1 cellular context compared by ENCODE assay signal in the genomic region with DNA sequence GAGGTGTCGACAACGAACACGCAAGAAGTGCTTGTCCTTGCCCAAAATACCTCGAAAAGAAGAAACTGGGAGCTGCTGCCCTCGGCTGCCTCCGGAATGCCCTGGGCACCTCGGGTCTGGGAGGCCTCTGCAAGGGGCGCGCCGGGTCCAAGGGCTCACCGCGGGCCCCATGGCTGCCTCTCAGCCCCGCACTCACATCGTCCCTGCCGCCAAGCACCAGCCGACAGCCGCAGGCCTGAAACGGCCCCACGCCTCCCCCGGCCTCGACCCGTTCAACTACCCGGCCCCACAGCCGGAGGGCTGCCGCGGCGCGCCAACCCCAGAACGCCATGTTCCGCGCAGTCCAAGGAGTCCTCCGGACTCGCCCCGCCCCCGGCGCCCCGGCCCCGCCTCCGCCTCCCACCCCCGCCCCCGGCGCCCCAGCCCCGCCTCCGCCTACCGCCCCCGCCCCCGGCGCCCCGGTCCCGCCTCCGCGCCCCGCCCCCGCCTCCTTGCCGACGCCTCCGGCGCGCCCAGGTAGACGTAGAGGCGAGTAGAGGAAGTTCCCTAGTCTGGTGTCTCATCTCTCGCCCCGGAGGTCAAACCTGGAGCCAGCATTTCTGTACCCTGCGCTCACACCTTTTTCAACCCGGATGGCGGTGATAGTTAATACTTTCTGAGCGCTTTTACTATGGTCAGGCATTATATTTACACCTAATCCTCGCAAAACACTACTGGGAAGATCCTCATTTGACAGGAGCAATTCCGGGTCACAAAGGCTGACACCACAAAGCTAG.
TF ChIP-seq lines count a peak whose summit lies in the region.

Gene SIRT3, minus strand, starts transcription at position 345 of the 776 bp plus-strand sequence. Its CDS starts 14 bp downstream, at position 331.

TF ChIP-seq in GM12878, 131 proteins besides CTCF, POLR2A, EP300 and RAD21 (continued from another document and continues in another):
- TF ChIP-seq TBL1XR1 (IDR thresholded peaks at IDR 0.05; ENCODE audit: low read depth, low read length) (no peak), EZH2 (IDR thresholded peaks at IDR 0.05; ENCODE audit: borderline replicate concordance, control insufficient read depth, low read depth, low read length) (no peak), BRCA1 (IDR thresholded peaks at IDR 0.05; ENCODE audit: low read depth, low read length) (no peak), ZBTB11 (CRISPR knock-in tag; IDR thresholded peaks at IDR 0.05) (peak; percentile 81; the same call in 1 of the 2 replicates), ASH2L (IDR thresholded peaks at IDR 0.05; ENCODE audit: borderline replicate concordance, low read depth) (no peak), SKIL (IDR thresholded peaks at IDR 0.05; ENCODE audit: low read depth, poor library complexity, severe bottlenecking) (peak; percentile 85), MEF2A (IDR thresholded peaks at IDR 0.05; ENCODE audit: insufficient read depth, low read depth, low read length) (no peak), TARDBP (IDR thresholded peaks at IDR 0.05; ENCODE audit: borderline replicate concordance) (no peak), FOXM1 (IDR thresholded peaks at IDR 0.05; ENCODE audit: low read depth, low read length) (peak; percentile 53; the same call in 1 of the 2 replicates), MEF2B (IDR thresholded peaks at IDR 0.05; ENCODE audit: partially characterized antibody, poor library complexity, severe bottlenecking) (no peak), SP1 (IDR thresholded peaks at IDR 0.05; ENCODE audit: low read depth, low read length) (no peak), POU2F2 (IDR thresholded peaks at IDR 0.05; ENCODE audit: borderline replicate concordance, low read depth, low read length) (no peak; the same call in 2 of the 3 replicates), NRF1 (conservative IDR thresholded peaks at IDR 0.05; ENCODE audit: low read depth, low read length) (no peak), RUNX3 (IDR thresholded peaks at IDR 0.05; ENCODE audit: low read length) (no peak), BHLHE40 (IDR thresholded peaks at IDR 0.05; ENCODE audit: borderline replicate concordance in 1 of 2, low read depth in 2 of 2, low read length in 1 of 2) (no peak; a peak in 1 of 4 replicates), FOXK2 (IDR thresholded peaks at IDR 0.05) (0 out of 2 replicates have a peak, but pooled peaks have one; percentile 24), SRF (IDR thresholded peaks at IDR 0.05; ENCODE audit: low read depth in 2 of 2, low read length in 2 of 2) (no peak), BACH1 (IDR thresholded peaks at IDR 0.05; ENCODE audit: borderline replicate concordance) (peak; percentile 35), SIX5 (IDR thresholded peaks at IDR 0.05; ENCODE audit: low read depth, low read length, severe bottlenecking) (peak; percentile 8), NFIC (IDR thresholded peaks at IDR 0.05; ENCODE audit: low read depth, low read length) (peak; percentile 41; the same call in 1 of the 2 replicates), CBX3 (IDR thresholded peaks at IDR 0.05; ENCODE audit: borderline replicate concordance, low read depth) (no peak), RFX5 (IDR thresholded peaks at IDR 0.05; ENCODE audit: low read depth, low read length) (no peak), SIN3A (IDR thresholded peaks at IDR 0.05; ENCODE audit: low read depth, low read length) (no peak), JUNB (IDR thresholded peaks at IDR 0.05) (no peak), BMI1 (IDR thresholded peaks at IDR 0.05; ENCODE audit: borderline replicate concordance) (peak; percentile 74; the same call in 1 of the 2 replicates), SPI1 (IDR thresholded peaks at IDR 0.05; ENCODE audit: borderline replicate concordance, insufficient read depth, low read depth, low read length) (no peak; the same call in 1 of the 2 replicates), ZNF274 (IDR thresholded peaks at IDR 0.05; ENCODE audit: insufficient read depth, insufficient read length) (no peak), YBX1 (IDR thresholded peaks at IDR 0.05) (no peak), KAT2A (conservative IDR thresholded peaks at IDR 0.05; ENCODE audit: control insufficient read depth, low read depth, low read length) (no peak), EGR1 (IDR thresholded peaks at IDR 0.05; ENCODE audit: borderline replicate concordance in 1 of 2, low read depth in 2 of 2, low read length in 2 of 2) (peak in 1 of 2 experiments; percentile 99; a peak in 2 of 3 replicates)
- TF ChIP-seq, protein P1, sequence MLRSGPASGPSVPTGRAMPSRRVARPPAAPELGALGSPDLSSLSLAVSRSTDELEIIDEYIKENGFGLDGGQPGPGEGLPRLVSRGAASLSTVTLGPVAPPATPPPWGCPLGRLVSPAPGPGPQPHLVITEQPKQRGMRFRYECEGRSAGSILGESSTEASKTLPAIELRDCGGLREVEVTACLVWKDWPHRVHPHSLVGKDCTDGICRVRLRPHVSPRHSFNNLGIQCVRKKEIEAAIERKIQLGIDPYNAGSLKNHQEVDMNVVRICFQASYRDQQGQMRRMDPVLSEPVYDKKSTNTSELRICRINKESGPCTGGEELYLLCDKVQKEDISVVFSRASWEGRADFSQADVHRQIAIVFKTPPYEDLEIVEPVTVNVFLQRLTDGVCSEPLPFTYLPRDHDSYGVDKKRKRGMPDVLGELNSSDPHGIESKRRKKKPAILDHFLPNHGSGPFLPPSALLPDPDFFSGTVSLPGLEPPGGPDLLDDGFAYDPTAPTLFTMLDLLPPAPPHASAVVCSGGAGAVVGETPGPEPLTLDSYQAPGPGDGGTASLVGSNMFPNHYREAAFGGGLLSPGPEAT (IDR thresholded peaks at IDR 0.05; ENCODE audit: low read depth): peak; percentile 91; the same call in 1 of the 2 replicates
- TF ChIP-seq, protein P2, sequence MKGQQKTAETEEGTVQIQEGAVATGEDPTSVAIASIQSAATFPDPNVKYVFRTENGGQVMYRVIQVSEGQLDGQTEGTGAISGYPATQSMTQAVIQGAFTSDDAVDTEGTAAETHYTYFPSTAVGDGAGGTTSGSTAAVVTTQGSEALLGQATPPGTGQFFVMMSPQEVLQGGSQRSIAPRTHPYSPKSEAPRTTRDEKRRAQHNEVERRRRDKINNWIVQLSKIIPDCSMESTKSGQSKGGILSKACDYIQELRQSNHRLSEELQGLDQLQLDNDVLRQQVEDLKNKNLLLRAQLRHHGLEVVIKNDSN (IDR thresholded peaks at IDR 0.05; ENCODE audit: borderline replicate concordance, extremely low read length, insufficient read depth, low read depth, low read length): no peak
- TF ChIP-seq, protein P3, sequence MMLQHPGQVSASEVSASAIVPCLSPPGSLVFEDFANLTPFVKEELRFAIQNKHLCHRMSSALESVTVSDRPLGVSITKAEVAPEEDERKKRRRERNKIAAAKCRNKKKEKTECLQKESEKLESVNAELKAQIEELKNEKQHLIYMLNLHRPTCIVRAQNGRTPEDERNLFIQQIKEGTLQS (IDR thresholded peaks at IDR 0.05; ENCODE audit: borderline replicate concordance, extremely low read depth, low read depth, low read length): no peak
- TF ChIP-seq, protein P4, sequence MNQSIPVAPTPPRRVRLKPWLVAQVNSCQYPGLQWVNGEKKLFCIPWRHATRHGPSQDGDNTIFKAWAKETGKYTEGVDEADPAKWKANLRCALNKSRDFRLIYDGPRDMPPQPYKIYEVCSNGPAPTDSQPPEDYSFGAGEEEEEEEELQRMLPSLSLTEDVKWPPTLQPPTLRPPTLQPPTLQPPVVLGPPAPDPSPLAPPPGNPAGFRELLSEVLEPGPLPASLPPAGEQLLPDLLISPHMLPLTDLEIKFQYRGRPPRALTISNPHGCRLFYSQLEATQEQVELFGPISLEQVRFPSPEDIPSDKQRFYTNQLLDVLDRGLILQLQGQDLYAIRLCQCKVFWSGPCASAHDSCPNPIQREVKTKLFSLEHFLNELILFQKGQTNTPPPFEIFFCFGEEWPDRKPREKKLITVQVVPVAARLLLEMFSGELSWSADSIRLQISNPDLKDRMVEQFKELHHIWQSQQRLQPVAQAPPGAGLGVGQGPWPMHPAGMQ (IDR thresholded peaks at IDR 0.05; ENCODE audit: borderline replicate concordance): no peak
- TF ChIP-seq, protein P5, sequence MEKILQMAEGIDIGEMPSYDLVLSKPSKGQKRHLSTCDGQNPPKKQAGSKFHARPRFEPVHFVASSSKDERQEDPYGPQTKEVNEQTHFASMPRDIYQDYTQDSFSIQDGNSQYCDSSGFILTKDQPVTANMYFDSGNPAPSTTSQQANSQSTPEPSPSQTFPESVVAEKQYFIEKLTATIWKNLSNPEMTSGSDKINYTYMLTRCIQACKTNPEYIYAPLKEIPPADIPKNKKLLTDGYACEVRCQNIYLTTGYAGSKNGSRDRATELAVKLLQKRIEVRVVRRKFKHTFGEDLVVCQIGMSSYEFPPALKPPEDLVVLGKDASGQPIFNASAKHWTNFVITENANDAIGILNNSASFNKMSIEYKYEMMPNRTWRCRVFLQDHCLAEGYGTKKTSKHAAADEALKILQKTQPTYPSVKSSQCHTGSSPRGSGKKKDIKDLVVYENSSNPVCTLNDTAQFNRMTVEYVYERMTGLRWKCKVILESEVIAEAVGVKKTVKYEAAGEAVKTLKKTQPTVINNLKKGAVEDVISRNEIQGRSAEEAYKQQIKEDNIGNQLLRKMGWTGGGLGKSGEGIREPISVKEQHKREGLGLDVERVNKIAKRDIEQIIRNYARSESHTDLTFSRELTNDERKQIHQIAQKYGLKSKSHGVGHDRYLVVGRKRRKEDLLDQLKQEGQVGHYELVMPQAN (conservative IDR thresholded peaks at IDR 0.05): peak; percentile 38
- TF ChIP-seq, protein P6, sequence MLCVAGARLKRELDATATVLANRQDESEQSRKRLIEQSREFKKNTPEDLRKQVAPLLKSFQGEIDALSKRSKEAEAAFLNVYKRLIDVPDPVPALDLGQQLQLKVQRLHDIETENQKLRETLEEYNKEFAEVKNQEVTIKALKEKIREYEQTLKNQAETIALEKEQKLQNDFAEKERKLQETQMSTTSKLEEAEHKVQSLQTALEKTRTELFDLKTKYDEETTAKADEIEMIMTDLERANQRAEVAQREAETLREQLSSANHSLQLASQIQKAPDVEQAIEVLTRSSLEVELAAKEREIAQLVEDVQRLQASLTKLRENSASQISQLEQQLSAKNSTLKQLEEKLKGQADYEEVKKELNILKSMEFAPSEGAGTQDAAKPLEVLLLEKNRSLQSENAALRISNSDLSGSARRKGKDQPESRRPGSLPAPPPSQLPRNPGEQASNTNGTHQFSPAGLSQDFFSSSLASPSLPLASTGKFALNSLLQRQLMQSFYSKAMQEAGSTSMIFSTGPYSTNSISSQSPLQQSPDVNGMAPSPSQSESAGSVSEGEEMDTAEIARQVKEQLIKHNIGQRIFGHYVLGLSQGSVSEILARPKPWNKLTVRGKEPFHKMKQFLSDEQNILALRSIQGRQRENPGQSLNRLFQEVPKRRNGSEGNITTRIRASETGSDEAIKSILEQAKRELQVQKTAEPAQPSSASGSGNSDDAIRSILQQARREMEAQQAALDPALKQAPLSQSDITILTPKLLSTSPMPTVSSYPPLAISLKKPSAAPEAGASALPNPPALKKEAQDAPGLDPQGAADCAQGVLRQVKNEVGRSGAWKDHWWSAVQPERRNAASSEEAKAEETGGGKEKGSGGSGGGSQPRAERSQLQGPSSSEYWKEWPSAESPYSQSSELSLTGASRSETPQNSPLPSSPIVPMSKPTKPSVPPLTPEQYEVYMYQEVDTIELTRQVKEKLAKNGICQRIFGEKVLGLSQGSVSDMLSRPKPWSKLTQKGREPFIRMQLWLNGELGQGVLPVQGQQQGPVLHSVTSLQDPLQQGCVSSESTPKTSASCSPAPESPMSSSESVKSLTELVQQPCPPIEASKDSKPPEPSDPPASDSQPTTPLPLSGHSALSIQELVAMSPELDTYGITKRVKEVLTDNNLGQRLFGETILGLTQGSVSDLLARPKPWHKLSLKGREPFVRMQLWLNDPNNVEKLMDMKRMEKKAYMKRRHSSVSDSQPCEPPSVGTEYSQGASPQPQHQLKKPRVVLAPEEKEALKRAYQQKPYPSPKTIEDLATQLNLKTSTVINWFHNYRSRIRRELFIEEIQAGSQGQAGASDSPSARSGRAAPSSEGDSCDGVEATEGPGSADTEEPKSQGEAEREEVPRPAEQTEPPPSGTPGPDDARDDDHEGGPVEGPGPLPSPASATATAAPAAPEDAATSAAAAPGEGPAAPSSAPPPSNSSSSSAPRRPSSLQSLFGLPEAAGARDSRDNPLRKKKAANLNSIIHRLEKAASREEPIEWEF (IDR thresholded peaks at IDR 0.05; ENCODE audit: insufficient replicate concordance, low read depth, low read length): no peak
